ENCODE assay signal across 25 cellular contexts in genomic region chr6:14231546-14232280, GRCh38.
DNase-seq lines count a peak whose midpoint lies in the region; ATAC-seq, FAIRE-seq and TF ChIP-seq lines count a peak whose summit lies in the region.
"Had no signal": no experiment of that assay in that cellular context is flagged by ENCODE, and none has a peak within 500 bp of the region (broad histone marks: within the 10 kb centered on the region; RNA-seq: fewer than 3 reads in every experiment).

No MANE protein-coding gene starts in this region.

- H3K9ac ChIP-seq in kidney (ENCODE audit: low read length in 2 of 2) = no peak overlapping the region
- H3K9ac ChIP-seq: parathyroid adenoma had no signal

- no peak for TF ChIP-seq CTCF in AG10803 (conservative IDR thresholded peaks at IDR 0.05; ENCODE audit: low read length)
- TF ChIP-seq CTCF in kidney (IDR thresholded peaks at IDR 0.05; ENCODE audit: borderline replicate concordance, extremely low read depth, insufficient read depth) = no peak
- no peak for TF ChIP-seq CTCF in natural killer cell (IDR thresholded peaks at IDR 0.05)

- no peaks in the 10 kb centered on the region for H3K4me1 Mint-ChIP-seq in natural killer cell

- ATAC-seq in natural killer cell (no peak), GM18502 (IDR thresholded peaks at IDR 0.05; ENCODE audit: poor library complexity, unreplicated experiment) (no peak)
- ATAC-seq: natural killer cell treated with Interleukin-12 subunit alpha and Interleukin-12 subunit beta and Interleukin-15 and Interleukin-18, amount 100 ng/mL, for 72 hours; SK-N-SH treated with all-trans-retinoic acid at 6 μM for 48 hours had no signal

- no peak overlapping the region for H3K4me3 ChIP-seq in AG10803 (ENCODE audit: low read length)
- no peak overlapping the region for H3K4me3 ChIP-seq in kidney (ENCODE audit: low read length in 2 of 2)
- H3K4me3 ChIP-seq: adrenal gland, uterus had no signal

- no peak overlapping the region for H3K4me3 Mint-ChIP-seq in natural killer cell
- H3K4me3 Mint-ChIP-seq: activated T-cell treated with anti-CD3 and anti-CD28 coated beads, Interleukin-2, amount 50 U/mL, for 24 hours; HFFc6; IgD-negative memory B cell; natural killer cell treated with Interleukin-12 subunit alpha and Interleukin-12 subunit beta and Interleukin-15 and Interleukin-18, amount 100 ng/mL, for 72 hours had no signal

- no peak for FAIRE-seq in kidney (lab: Jason Lieb, UNC)
- FAIRE-seq: keratinocyte, RCC 7860 had no signal

- peak overlapping the region; percentile 73 for H3K27ac ChIP-seq in KOPT-K1 (ENCODE audit: low read depth, low read length, poor library complexity, severe bottlenecking)
- peak overlapping the region; percentile 39 to 45 for H3K27ac ChIP-seq in kidney (ENCODE audit: low read depth in 2 of 2, low read length in 2 of 2)
- H3K27ac ChIP-seq: adrenal gland, parathyroid adenoma, uterus had no signal

- intact Hi-C loops in kidney (cut with DNase I) (no loop called here), natural killer cell (cut with micrococcal nuclease) (no loop called here)

- H3K9me3 Mint-ChIP-seq in natural killer cell = no peaks in the 10 kb centered on the region
- H3K9me3 Mint-ChIP-seq: activated T-cell treated with anti-CD3 and anti-CD28 coated beads, Interleukin-2, amount 50 U/mL, for 24 hours; HFFc6; IgD-negative memory B cell; natural killer cell treated with Interleukin-12 subunit alpha and Interleukin-12 subunit beta and Interleukin-15 and Interleukin-18, amount 100 ng/mL, for 72 hours had no signal

- H3K4me1 ChIP-seq in kidney (ENCODE audit: control insufficient read depth in 1 of 2, insufficient read depth in 1 of 2, low read depth in 1 of 2, low read length in 2 of 2) = peaks cover 22% of the 10 kb centered on the region in 2 donors
- H3K4me1 ChIP-seq: adrenal gland, BE2C, parathyroid adenoma, uterus had no signal

- no peaks in the 10 kb centered on the region for H3K36me3 Mint-ChIP-seq in natural killer cell
- H3K36me3 Mint-ChIP-seq: natural killer cell treated with Interleukin-12 subunit alpha and Interleukin-12 subunit beta and Interleukin-15 and Interleukin-18, amount 100 ng/mL, for 72 hours had no signal

- peaks cover 0 to 6% of the 10 kb centered on the region in 2 donors for H3K27me3 Mint-ChIP-seq in natural killer cell (ENCODE audit: low read depth in 2 of 2)
- H3K27me3 Mint-ChIP-seq: activated T-cell treated with anti-CD3 and anti-CD28 coated beads, Interleukin-2, amount 50 U/mL, for 24 hours; IgD-negative memory B cell had no signal

- DNase-seq in NCI-H2029 (lab: John Stamatoyannopoulos, UW) = peak; percentile 20
- DNase-seq in NCI-H2029 treated with DMSO at 0.1 percent for 48 hours (lab: John Stamatoyannopoulos, UW) = no peak
- peak; percentile 13 for DNase-seq in AG10803 (ENCODE audit: low read depth)
- no peak for DNase-seq in kidney
- no peak for DNase-seq in NCI-H446 treated with DMSO at 0.1 percent for 48 hours (lab: John Stamatoyannopoulos, UW)
- DNase-seq in natural killer cell = no peak
- DNase-seq: 8988T; activated T-cell treated with anti-CD3 and anti-CD28 coated beads, Interleukin-2, amount 50 U/mL, for 24 hours; adrenal gland; BE2C; caudate nucleus; HFFc6; mesendoderm; NCI-H226; NK-92 treated with Interleukin-12 subunit alpha and Interleukin-12 subunit beta, amount 100 ng/mL, for 24 hours; T-helper 9 cell; uterus had no signal

- H3K9me3 ChIP-seq in KOPT-K1 (ENCODE audit: insufficient read depth, low read length, poor library complexity, severe bottlenecking) (no peaks in the 10 kb centered on the region), kidney (ENCODE audit: control insufficient read depth in 1 of 2, low read length in 2 of 2) (no peaks in the 10 kb centered on the region)
- H3K9me3 ChIP-seq: adrenal gland, BE2C, uterus had no signal

- H3K36me3 ChIP-seq in KOPT-K1 (ENCODE audit: insufficient read depth, low read length) (no peaks in the 10 kb centered on the region), kidney (ENCODE audit: control insufficient read depth in 1 of 2, insufficient read depth in 2 of 2, low read length in 2 of 2) (no peaks in the 10 kb centered on the region)
- H3K36me3 ChIP-seq: adrenal gland, BE2C, uterus had no signal

- no peak overlapping the region for H3K27ac Mint-ChIP-seq in natural killer cell
- H3K27ac Mint-ChIP-seq: activated T-cell treated with anti-CD3 and anti-CD28 coated beads, Interleukin-2, amount 50 U/mL, for 24 hours; HFFc6; natural killer cell treated with Interleukin-12 subunit alpha and Interleukin-12 subunit beta and Interleukin-15 and Interleukin-18, amount 100 ng/mL, for 72 hours had no signal

Comparison
In these comparisons a context has a peak if more than half of its experiments do, and no peak if none do; other contexts are left out.
1. DNase-seq: peak in NCI-H2029 (single experiment) and AG10803 (single experiment); none in NCI-H2029 treated with DMSO at 0.1 percent for 48 hours (single experiment), kidney (single experiment), NCI-H446 treated with DMSO at 0.1 percent for 48 hours (single experiment) and natural killer cell (single experiment).